16 cellular contexts compared by ENCODE assay signal in the genomic region with DNA sequence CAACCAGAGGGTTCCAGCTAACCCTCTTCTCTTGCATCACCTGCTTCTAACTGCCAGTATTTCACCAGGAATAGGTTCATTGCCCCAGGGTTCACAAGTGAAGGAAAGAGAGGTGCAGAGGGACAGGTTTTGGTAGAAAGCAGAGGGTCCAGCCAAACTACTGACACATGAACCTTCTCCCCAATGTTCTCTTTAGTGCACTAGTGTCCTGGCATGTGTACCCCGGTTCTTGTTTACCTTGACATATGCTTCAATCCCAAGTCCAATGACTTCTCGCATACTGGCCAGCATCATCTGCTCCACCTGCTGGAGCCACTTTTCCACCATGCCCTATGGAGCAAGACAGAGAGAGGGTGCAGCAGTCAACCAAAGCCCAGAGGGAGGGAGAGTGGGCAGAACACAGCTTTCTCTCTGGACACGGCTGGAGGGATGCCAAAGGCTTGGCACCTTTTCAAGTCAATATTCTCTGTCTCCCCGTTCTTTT.
DNase-seq lines count a peak whose midpoint lies in the region; ATAC-seq and TF ChIP-seq lines count a peak whose summit lies in the region.
"Had no signal": no experiment of that assay in that cellular context is flagged by ENCODE, and none has a peak within 500 bp of the region (broad histone marks: within the 10 kb centered on the region; RNA-seq: fewer than 3 reads in every experiment).

No MANE protein-coding gene starts in this region.

- peak; percentile 12 for DNase-seq in DMS53 (lab: John Stamatoyannopoulos, UW)
- DNase-seq in DMS53 treated with DMSO at 0.1 percent for 48 hours (lab: John Stamatoyannopoulos, UW; ENCODE audit: unreplicated experiment): no peak
- DNase-seq in NCI-H146 treated with DMSO at 0.1 percent for 48 hours (lab: John Stamatoyannopoulos, UW; ENCODE audit: unreplicated experiment): peak; percentile 15
- peak; percentile 19 for DNase-seq in cerebellar cortex (ENCODE audit: low spot score)
- peak; percentile 43 for DNase-seq in sigmoid colon
- DNase-seq in activated naive CD4-positive, alpha-beta T cell treated with Interleukin-2 at 50 U/mL for 16 hours: no peak
- DNase-seq: CD8-positive, alpha-beta memory T cell; DMS 273 treated with DMSO at 0.1 percent for 48 hours; H9; NCI-H187 treated with DMSO at 0.1 percent for 48 hours; NCI-H446; NCI-H748 treated with DMSO at 0.1 percent for 48 hours had no signal

- 27 to 72% methylated on average over 4 of the region's 4 CpGs for WGBS in sigmoid colon, 2 donors

- no peak overlapping the region for H3K27ac ChIP-seq in sigmoid colon
- H3K27ac ChIP-seq: 22Rv1, BLaER1 had no signal

- no peaks in the 10 kb centered on the region for H3K27me3 ChIP-seq in sigmoid colon
- H3K27me3 ChIP-seq: BLaER1 had no signal

- no peaks in the 10 kb centered on the region for H3K36me3 ChIP-seq in sigmoid colon
- H3K36me3 ChIP-seq: BLaER1 had no signal

- H3K4me3 ChIP-seq in sigmoid colon: no peak overlapping the region
- H3K4me3 ChIP-seq: BLaER1 had no signal

- H3K9me3 ChIP-seq in sigmoid colon: no peaks in the 10 kb centered on the region
- H3K9me3 ChIP-seq: BLaER1 had no signal

- TF ChIP-seq POLR2A in sigmoid colon (IDR thresholded peaks at IDR 0.05): no peak

- no peaks in the 10 kb centered on the region for H3K4me1 ChIP-seq in sigmoid colon
- H3K4me1 ChIP-seq: BLaER1 had no signal

- no peak for TF ChIP-seq CTCF in sigmoid colon (IDR thresholded peaks at IDR 0.05)

- intact Hi-C loops in sigmoid colon (cut with DNase I): no loop called here

- TF ChIP-seq EP300 in sigmoid colon (IDR thresholded peaks at IDR 0.05): no peak

- ATAC-seq in GM18868 (IDR thresholded peaks at IDR 0.05; ENCODE audit: unreplicated experiment) (no peak), HG03378 (IDR thresholded peaks at IDR 0.05; ENCODE audit: unreplicated experiment) (no peak)

Comparison
In these comparisons a context has a peak if more than half of its experiments do, and no peak if none do; other contexts are left out.
1. DNase-seq: peak in DMS53 (single experiment), NCI-H146 treated with DMSO at 0.1 percent for 48 hours (single experiment), cerebellar cortex (single experiment) and sigmoid colon (single experiment); none in DMS53 treated with DMSO at 0.1 percent for 48 hours (single experiment) and activated naive CD4-positive, alpha-beta T cell treated with Interleukin-2 at 50 U/mL for 16 hours (single experiment).